In the genomic region with DNA sequence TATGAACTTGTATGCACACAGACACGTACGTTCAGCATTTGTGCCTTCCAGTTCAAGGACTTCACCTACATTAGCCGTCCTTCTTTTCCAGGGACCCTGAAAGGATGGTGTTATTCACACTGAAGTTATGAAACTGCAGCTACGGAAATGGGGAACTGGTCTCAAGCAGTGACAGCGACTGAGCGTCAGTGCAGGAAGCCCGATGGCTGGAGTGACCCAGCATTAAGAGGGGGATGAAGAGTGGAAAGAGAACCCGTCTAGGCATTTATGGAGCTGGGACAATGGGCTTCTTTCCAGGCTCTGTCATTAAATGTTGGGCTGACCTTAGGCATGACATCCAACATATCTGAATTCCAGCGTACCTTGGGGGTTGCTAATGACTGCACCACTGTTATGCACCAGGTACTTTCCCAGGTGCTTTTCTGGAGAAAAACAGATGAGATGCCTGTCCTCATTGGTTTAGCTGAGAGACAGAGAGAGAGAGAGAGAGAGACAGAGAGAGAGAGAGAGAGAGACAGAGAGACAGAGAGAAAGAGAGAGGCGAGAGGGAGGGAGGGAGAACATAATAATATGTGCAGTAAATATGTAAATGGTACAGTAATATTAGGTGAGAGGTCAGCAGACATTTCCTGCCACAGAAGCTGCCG, we compare ENCODE assay signal across 19 cellular contexts.
DNase-seq lines count a peak whose midpoint lies in the region; ATAC-seq and TF ChIP-seq lines count a peak whose summit lies in the region.
"Had no signal": no experiment of that assay in that cellular context is flagged by ENCODE, and none has a peak within 500 bp of the region (broad histone marks: within the 10 kb centered on the region; RNA-seq: fewer than 3 reads in every experiment).

No MANE protein-coding gene starts in this region.

- H3K36me3 ChIP-seq in OCI-LY3 (replicated peaks; ENCODE audit: low read depth, low read length) (no peaks in the 10 kb centered on the region), Peyer's patch (no peaks in the 10 kb centered on the region), psoas muscle (ENCODE audit: insufficient read depth in 1 of 2, low read depth in 1 of 2) (no peaks in the 10 kb centered on the region)
- H3K36me3 ChIP-seq: SJCRH30 had no signal

- TF ChIP-seq CTCF in OCI-LY3 (IDR thresholded peaks at IDR 0.05; ENCODE audit: low read depth, low read length) (no peak), Peyer's patch (IDR thresholded peaks at IDR 0.05) (no peak), psoas muscle (IDR thresholded peaks at IDR 0.05) (no peak)

- peak overlapping the region; percentile 68 for H3K4me3 Mint-ChIP-seq in stimulated activated memory B cell treated with anti-CD40 and anti-IgM and Interleukin-4, amounts not matched to agents 10 μg/mL and 1 μg/mL and 100 μg/mL, for 72 hours
- no peak overlapping the region for H3K4me3 Mint-ChIP-seq in activated naive CD4-positive, alpha-beta T cell treated with anti-CD3 and anti-CD28 coated beads, Interleukin-2, amount 10 ng/mL, durations not matched to agents 7 days and 5 days
- H3K4me3 Mint-ChIP-seq: T-helper 17 cell had no signal

- no peaks in the 10 kb centered on the region for H3K36me3 Mint-ChIP-seq in stimulated activated memory B cell treated with anti-CD40 and anti-IgM and Interleukin-4, amounts not matched to agents 10 μg/mL and 1 μg/mL and 100 μg/mL, for 72 hours
- no peaks in the 10 kb centered on the region for H3K36me3 Mint-ChIP-seq in activated naive CD4-positive, alpha-beta T cell treated with anti-CD3 and anti-CD28 coated beads, Interleukin-2, amount 10 ng/mL, durations not matched to agents 7 days and 5 days

- WGBS in psoas muscle, 3 donors: 77 to 84% (median 78%) methylated on average over 11 of the region's 11 CpGs

- H2AFZ ChIP-seq in OCI-LY3 (ENCODE audit: low read depth, low read length): peak overlapping the region; percentile 37

- peaks cover 21% of the 10 kb centered on the region for H3K4me1 Mint-ChIP-seq in stimulated activated memory B cell treated with anti-CD40 and anti-IgM and Interleukin-4, amounts not matched to agents 10 μg/mL and 1 μg/mL and 100 μg/mL, for 72 hours
- H3K4me1 Mint-ChIP-seq in activated naive CD4-positive, alpha-beta T cell treated with anti-CD3 and anti-CD28 coated beads, Interleukin-2, amount 10 ng/mL, durations not matched to agents 7 days and 5 days: no peaks in the 10 kb centered on the region

- H4K20me1 ChIP-seq in OCI-LY3 (ENCODE audit: insufficient read depth, low read length): no peaks in the 10 kb centered on the region

- H3K27ac Mint-ChIP-seq in stimulated activated memory B cell treated with anti-CD40 and anti-IgM and Interleukin-4, amounts not matched to agents 10 μg/mL and 1 μg/mL and 100 μg/mL, for 72 hours: peak overlapping the region; percentile 87
- H3K27ac Mint-ChIP-seq in activated naive CD4-positive, alpha-beta T cell treated with anti-CD3 and anti-CD28 coated beads, Interleukin-2, amount 10 ng/mL, durations not matched to agents 7 days and 5 days: no peak overlapping the region
- H3K27ac Mint-ChIP-seq: T-helper 17 cell had no signal

- H3K27me3 ChIP-seq in OCI-LY3 (ENCODE audit: low read depth, low read length) (no peaks in the 10 kb centered on the region), Peyer's patch (no peaks in the 10 kb centered on the region), psoas muscle (ENCODE audit: insufficient read depth in 3 of 3, low read length in 2 of 3) (peaks cover 0 to 2% (median 0%) of the 10 kb centered on the region in 3 donors)
- H3K27me3 ChIP-seq: SJCRH30 had no signal

- H3K27ac ChIP-seq in OCI-LY3 (ENCODE audit: low read length) (no peak overlapping the region), Peyer's patch (no peak overlapping the region), psoas muscle (no peak overlapping the region)
- H3K27ac ChIP-seq: C4-2B, SJCRH30 had no signal

- H3K79me2 ChIP-seq in OCI-LY3 (ENCODE audit: low read length): no peaks in the 10 kb centered on the region

- no peak for TF ChIP-seq POLR2A in Peyer's patch (IDR thresholded peaks at IDR 0.05)

- H3K9me3 Mint-ChIP-seq in stimulated activated memory B cell treated with anti-CD40 and anti-IgM and Interleukin-4, amounts not matched to agents 10 μg/mL and 1 μg/mL and 100 μg/mL, for 72 hours: no peaks in the 10 kb centered on the region
- H3K9me3 Mint-ChIP-seq in activated naive CD4-positive, alpha-beta T cell treated with anti-CD3 and anti-CD28 coated beads, Interleukin-2, amount 10 ng/mL, durations not matched to agents 7 days and 5 days: no peaks in the 10 kb centered on the region

- peaks cover 22% of the 10 kb centered on the region for H3K4me1 ChIP-seq in OCI-LY3 (ENCODE audit: low read length)
- peaks cover 0 to 10% (median 0%) of the 10 kb centered on the region in 4 donors for H3K4me1 ChIP-seq in Peyer's patch
- peaks cover 6% of the 10 kb centered on the region for H3K4me1 ChIP-seq in psoas muscle
- H3K4me1 ChIP-seq: SJCRH30 had no signal

- ATAC-seq in GM18502 (IDR thresholded peaks at IDR 0.05; ENCODE audit: poor library complexity, unreplicated experiment) (peak; percentile 52), HG03095 (IDR thresholded peaks at IDR 0.05; ENCODE audit: unreplicated experiment) (peak; percentile 62), left colon (no peak), psoas muscle (no peak)
- peak; percentile 79 for ATAC-seq in stimulated activated memory B cell treated with anti-CD40 and anti-IgM and Interleukin-4, amounts not matched to agents 10 μg/mL and 1 μg/mL and 100 μg/mL, for 72 hours
- ATAC-seq: HepG2, T-helper 17 cell had no signal

- peak overlapping the region; percentile 67 for H3K4me3 ChIP-seq in OCI-LY3 (ENCODE audit: low read length)
- H3K4me3 ChIP-seq in Peyer's patch: no peak overlapping the region
- H3K4me3 ChIP-seq in psoas muscle: no peak overlapping the region
- H3K4me3 ChIP-seq: SJCRH30 had no signal

- CTCF ChIA-PET in activated naive CD4-positive, alpha-beta T cell treated with anti-CD3 and anti-CD28 coated beads, Interleukin-2, amount 10 ng/mL, durations not matched to agents 7 days and 5 days (lab: Charles Lee): no interaction called here

- peak overlapping the region; percentile 69 for H3K4me2 ChIP-seq in OCI-LY3 (ENCODE audit: low read length)

- H3K9me3 ChIP-seq in OCI-LY3 (ENCODE audit: insufficient read depth, low read length): no peaks in the 10 kb centered on the region
- H3K9me3 ChIP-seq in Peyer's patch: no peaks in the 10 kb centered on the region
- no peaks in the 10 kb centered on the region for H3K9me3 ChIP-seq in psoas muscle
- H3K9me3 ChIP-seq: SJCRH30 had no signal

- intact Hi-C loops in left colon (cut with DNase I, micrococcal nuclease) (no loop called here), psoas muscle (cut with DNase I) (no loop called here)

- DNase-seq in Peyer's patch: no peak
- no peak for DNase-seq in left colon
- no peak for DNase-seq in psoas muscle
- no peak for DNase-seq in activated naive CD4-positive, alpha-beta T cell treated with anti-CD3 and anti-CD28 coated beads, Interleukin-2, amount 10 ng/mL, durations not matched to agents 7 days and 5 days
- DNase-seq: DMS79, KG1, NCI-H1092, NCI-H1436 treated with DMSO at 0.1 percent for 48 hours, NCI-H2029 treated with DMSO at 0.1 percent for 48 hours, NCI-H510A, NCI-H774, SJCRH30, T-helper 17 cell had no signal

- peak overlapping the region; percentile 8; the same call in 1 of the 2 replicates for H3K9ac ChIP-seq in OCI-LY3 (ENCODE audit: low read length)

- peaks cover 43% of the 10 kb centered on the region for H3K27me3 Mint-ChIP-seq in stimulated activated memory B cell treated with anti-CD40 and anti-IgM and Interleukin-4, amounts not matched to agents 10 μg/mL and 1 μg/mL and 100 μg/mL, for 72 hours
- peaks cover 30% of the 10 kb centered on the region for H3K27me3 Mint-ChIP-seq in activated naive CD4-positive, alpha-beta T cell treated with anti-CD3 and anti-CD28 coated beads, Interleukin-2, amount 10 ng/mL, durations not matched to agents 7 days and 5 days

Comparison
In these comparisons a context has a peak if more than half of its experiments do, and no peak if none do; other contexts are left out.
1. ATAC-seq: peak in GM18502 (single experiment), HG03095 (single experiment) and stimulated activated memory B cell treated with anti-CD40 and anti-IgM and Interleukin-4, amounts not matched to agents 10 μg/mL and 1 μg/mL and 100 μg/mL, for 72 hours (single experiment); none in left colon (single experiment) and psoas muscle (0 of 4).